Comparison of ENCODE assay signal across 1 cellular context in the genomic region with DNA sequence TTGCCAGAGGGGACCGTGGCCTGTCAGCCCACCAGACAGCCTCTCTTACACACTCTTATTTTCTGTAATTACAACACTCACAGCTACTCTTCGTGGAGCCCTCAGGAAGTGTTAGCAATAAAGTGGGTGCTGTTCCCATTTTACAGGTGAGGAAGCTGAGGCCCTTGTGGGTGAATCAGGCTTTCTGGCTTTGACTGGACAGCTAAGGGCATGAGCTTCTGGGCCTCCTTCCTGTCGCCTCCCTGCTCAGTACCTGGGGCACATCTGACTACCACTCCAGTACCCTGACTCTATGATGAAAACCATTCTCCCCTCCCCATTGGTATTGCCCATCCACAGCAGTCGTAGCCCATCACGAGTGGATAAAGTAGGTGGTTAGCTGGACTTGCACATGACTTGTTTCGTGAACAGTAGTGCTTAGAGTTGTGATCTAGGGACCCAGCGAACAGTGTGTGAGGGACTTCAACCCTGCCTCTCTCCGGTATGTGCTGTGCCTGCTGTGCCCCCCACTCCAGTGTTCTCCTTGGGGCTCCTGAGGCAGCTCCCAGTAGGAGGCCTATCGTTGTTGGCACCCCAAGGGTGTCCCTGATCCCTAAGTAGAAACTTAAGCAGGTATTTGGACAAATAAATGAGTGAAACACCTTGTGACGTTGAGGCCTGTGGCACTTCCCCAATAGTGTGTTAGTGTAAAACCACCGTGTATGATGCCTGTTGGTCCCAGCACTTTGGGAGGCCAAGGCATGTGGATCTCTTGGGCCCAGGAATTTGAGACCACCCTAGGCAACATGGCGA.
A peak's percentile ranks its signal among the peaks of the same experiment; 100 is the strongest.
TF ChIP-seq lines count a peak whose summit lies in the region.

No MANE protein-coding gene starts in this region.

TF ChIP-seq in H1, 55 proteins besides CTCF, POLR2A, EP300 and RAD21:
- no peak for TF ChIP-seq CREB1 (IDR thresholded peaks at IDR 0.05)
- peak; percentile 69; the same call in 1 of the 2 replicates for TF ChIP-seq KDM1A (IDR thresholded peaks at IDR 0.05; ENCODE audit: borderline replicate concordance, low read length)
- no peak for TF ChIP-seq HDAC2 (IDR thresholded peaks at IDR 0.05; ENCODE audit: borderline replicate concordance in 1 of 2, low read depth in 2 of 2, low read length in 2 of 2)
- no peak for TF ChIP-seq RFX5 (IDR thresholded peaks at IDR 0.05; ENCODE audit: borderline replicate concordance, low read depth, low read length)
- no peak for TF ChIP-seq BACH1 (IDR thresholded peaks at IDR 0.05; ENCODE audit: low read length)
- no peak for TF ChIP-seq SIRT6 (IDR thresholded peaks at IDR 0.05; ENCODE audit: low read length)
